Comparison of ENCODE assay signal across 26 cellular contexts in genomic region chr1:190258003-190258402, GRCh38.
"Had no signal": no experiment of that assay in that cellular context is flagged by ENCODE, and none has a peak within 500 bp of the region (broad histone marks: within the 10 kb centered on the region; RNA-seq: fewer than 3 reads in every experiment).

No MANE protein-coding gene starts in this region.

- DNase-seq: dermis blood vessel endothelial cell; effector memory CD4-positive, alpha-beta T cell; erythroblast; esophagus squamous epithelium; foreskin melanocyte; glutamatergic neuron; heart right ventricle; hippocampal formation; mesenchymal stem cell; midbrain; naive thymus-derived CD4-positive, alpha-beta T cell; occipital lobe; ovary; sigmoid colon; stimulated activated CD4-positive, alpha-beta T cell treated with anti-CD3 and anti-CD28 coated beads, Interleukin-2, amount 100 ng/mL, for 24 hours; stimulated activated CD4-positive, alpha-beta T cell treated with anti-CD3 and anti-CD28 coated beads, Interleukin-4, amount 100 ng/mL, for 24 hours; stimulated activated naive CD4-positive, alpha-beta T cell treated with Interleukin-2 at 50 U/mL for 16 hours; stomach; thyroid gland; trophoblast cell had no signal

- H3K36me3 Mint-ChIP-seq: naive thymus-derived CD4-positive, alpha-beta T cell; stimulated activated effector memory CD8-positive, alpha-beta T cell treated with anti-CD3 and anti-CD28 coated beads, Interleukin-12 subunit alpha, Interleukin-12 subunit beta, amount 100 ng/mL, for 72 hours had no signal

- H3K9me3 ChIP-seq: ovary, psoas muscle, sigmoid colon, thyroid gland had no signal

- H3K36me3 ChIP-seq: esophagus squamous epithelium, heart right ventricle, ovary, sigmoid colon, stomach, thyroid gland had no signal

- H3K4me3 ChIP-seq: coronary artery, esophagus squamous epithelium, heart right ventricle, ovary, psoas muscle, sigmoid colon, stomach, thyroid gland had no signal

- H3K4me1 ChIP-seq: esophagus squamous epithelium, heart right ventricle, psoas muscle, sigmoid colon, stomach, thyroid gland had no signal

- H3K27me3 Mint-ChIP-seq: naive thymus-derived CD4-positive, alpha-beta T cell had no signal

- H3K27ac Mint-ChIP-seq: naive thymus-derived CD4-positive, alpha-beta T cell; nephron; stimulated activated effector memory CD8-positive, alpha-beta T cell treated with anti-CD3 and anti-CD28 coated beads, Interleukin-12 subunit alpha, Interleukin-12 subunit beta, amount 100 ng/mL, for 72 hours had no signal

- H3K27me3 ChIP-seq: esophagus squamous epithelium, heart right ventricle, ovary, sigmoid colon, stomach, thyroid gland had no signal

- H3K4me3 Mint-ChIP-seq: naive thymus-derived CD4-positive, alpha-beta T cell; nephron; stimulated activated effector memory CD8-positive, alpha-beta T cell treated with anti-CD3 and anti-CD28 coated beads, Interleukin-12 subunit alpha, Interleukin-12 subunit beta, amount 100 ng/mL, for 72 hours had no signal

- H3K27ac ChIP-seq: coronary artery, esophagus squamous epithelium, heart right ventricle, ovary, psoas muscle, sigmoid colon, stomach, thyroid gland had no signal

- ATAC-seq: heart right ventricle; left lobe of liver; naive thymus-derived CD4-positive, alpha-beta T cell; psoas muscle; right cardiac atrium; stimulated activated effector memory CD8-positive, alpha-beta T cell treated with anti-CD3 and anti-CD28 coated beads, Interleukin-12 subunit alpha, Interleukin-12 subunit beta, amount 100 ng/mL, for 72 hours had no signal

- H3K4me1 Mint-ChIP-seq: nephron; stimulated activated effector memory CD8-positive, alpha-beta T cell treated with anti-CD3 and anti-CD28 coated beads, Interleukin-12 subunit alpha, Interleukin-12 subunit beta, amount 100 ng/mL, for 72 hours had no signal
